Comparison of ENCODE assay signal across 8 cellular contexts in genomic region chr2:216693414-216694100, GRCh38. TPM values are rescaled to one million over a fixed set of nuclear protein-coding genes. Genes with fewer than 3 reads are reported as not detected.
DNase-seq lines count a peak whose midpoint lies in the region; ATAC-seq and TF ChIP-seq lines count a peak whose summit lies in the region.

No MANE protein-coding gene starts in this region.

- no peak overlapping the region for H3K27ac Mint-ChIP-seq in CD4-positive, alpha-beta T cell
- peak overlapping the region in 1 of 3 experiments; percentile 97 for H3K27ac Mint-ChIP-seq in nephron

- H3K4me1 Mint-ChIP-seq in CD4-positive, alpha-beta T cell (ENCODE audit: low read depth), result peaks cover 35% of the 10 kb centered on the region
- H3K4me1 Mint-ChIP-seq in nephron, result peaks cover 27% of the 10 kb centered on the region

- H3K27me3 ChIP-seq in CD4-positive, alpha-beta T cell (ENCODE audit: control insufficient read depth, insufficient read depth, low read length), result peaks cover 75% of the 10 kb centered on the region
- H3K27me3 ChIP-seq in Loucy (ENCODE audit: insufficient read depth, low read length, poor library complexity, severe bottlenecking), result peaks cover 9% of the 10 kb centered on the region

- peak overlapping the region; percentile 53 for H3K9ac ChIP-seq in Loucy (ENCODE audit: low read depth, low read length, poor library complexity, severe bottlenecking)

- peak overlapping the region; percentile 97 for H2AFZ ChIP-seq in Loucy (ENCODE audit: low read length)

- DNase-seq in CD4-positive, alpha-beta T cell, result no peak
- DNase-seq in choroid plexus epithelial cell (ENCODE audit: low read depth), result no peak
- no peak for DNase-seq in dermis blood vessel endothelial cell
- DNase-seq in ACHN, result no peak
- no peak for DNase-seq in stimulated activated CD4-positive, alpha-beta T cell treated with anti-CD3 and anti-CD28 coated beads, Interleukin-2, amount 100 ng/mL, for 24 hours
- DNase-seq in activated gamma-delta T cell treated with Interleukin-2 at 50 U/mL for 16 hours, result no peak

- H4K20me1 ChIP-seq in Loucy (ENCODE audit: insufficient read depth, low read length, poor library complexity, severe bottlenecking), result no peaks in the 10 kb centered on the region

- peak overlapping the region; percentile 89 for H3K4me2 ChIP-seq in Loucy (ENCODE audit: low read depth, low read length, poor library complexity, severe bottlenecking)

- CTCF ChIA-PET in CD4-positive, alpha-beta T cell (lab: Charles Lee), result no interaction called here

- H3K36me3 Mint-ChIP-seq in CD4-positive, alpha-beta T cell (ENCODE audit: low read depth), result no peaks in the 10 kb centered on the region
- H3K36me3 Mint-ChIP-seq in nephron (ENCODE audit: low read depth), result peaks cover 29% of the 10 kb centered on the region

- no peak for ATAC-seq in CD4-positive, alpha-beta T cell (ENCODE audit: poor library complexity)

- peaks cover 39% of the 10 kb centered on the region for H3K4me1 ChIP-seq in Loucy (ENCODE audit: insufficient read depth, low read length, poor library complexity, severe bottlenecking)

- H3K27me3 Mint-ChIP-seq in CD4-positive, alpha-beta T cell, result peaks cover 58% of the 10 kb centered on the region
- no peaks in the 10 kb centered on the region for H3K27me3 Mint-ChIP-seq in nephron (ENCODE audit: low read depth)

- H3K27ac ChIP-seq in CD4-positive, alpha-beta T cell (ENCODE audit: low read depth, low read length), result no peak overlapping the region

- H3K9me3 ChIP-seq in CD4-positive, alpha-beta T cell (ENCODE audit: control insufficient read depth, low read length), result no peaks in the 10 kb centered on the region
- no peaks in the 10 kb centered on the region for H3K9me3 ChIP-seq in Loucy (ENCODE audit: insufficient read depth, low read depth, low read length)

- peak overlapping the region; percentile 77 for H3K4me3 Mint-ChIP-seq in CD4-positive, alpha-beta T cell
- H3K4me3 Mint-ChIP-seq in nephron, result peak overlapping the region; percentile 84 to 89 (median 88)

- in situ Hi-C loops in ACHN (cut with HindIII; ENCODE audit: low pct_ligation_motif_present, low pct_unique_long_range_greater_than_20kb, low sequenced_read_pairs), result no loop called here

- no peaks in the 10 kb centered on the region for H3K79me2 ChIP-seq in Loucy (ENCODE audit: insufficient read depth, low read length)

- no peaks in the 10 kb centered on the region for H3K9me2 ChIP-seq in Loucy (replicated peaks; ENCODE audit: low read depth, low read length)

- intact Hi-C loops in CD4-positive, alpha-beta T cell (cut with DNase I, micrococcal nuclease), result no loop called here

- POLR2A ChIA-PET in CD4-positive, alpha-beta T cell (lab: Charles Lee), result no interaction called here

- H3F3A ChIP-seq in Loucy (ENCODE audit: low read depth), result peaks cover 3% of the 10 kb centered on the region; the same call in 1 of the 2 replicates

- no peaks in the 10 kb centered on the region for H3K9me3 Mint-ChIP-seq in CD4-positive, alpha-beta T cell
- H3K9me3 Mint-ChIP-seq in nephron, result no peaks in the 10 kb centered on the region

- H3K36me3 ChIP-seq in Loucy (ENCODE audit: insufficient read depth, low read length), result no peaks in the 10 kb centered on the region

- peak overlapping the region; percentile 87 for H3K4me3 ChIP-seq in Loucy (ENCODE audit: low read length, poor library complexity, severe bottlenecking)
- peak overlapping the region; percentile 73 for H3K4me3 ChIP-seq in choroid plexus epithelial cell (ENCODE audit: low read depth, low read length)

- no peak for TF ChIP-seq CTCF in CD4-positive, alpha-beta T cell (IDR thresholded peaks at IDR 0.05)
- TF ChIP-seq CTCF in Loucy (conservative IDR thresholded peaks at IDR 0.05; ENCODE audit: low read length), result no peak
- no peak for TF ChIP-seq CTCF in choroid plexus epithelial cell (conservative IDR thresholded peaks at IDR 0.05; ENCODE audit: low read depth, low read length)
- no peak for TF ChIP-seq CTCF in nephron (IDR thresholded peaks at IDR 0.05; ENCODE audit: unreplicated experiment in 3 of 3)

RNA-seq across cellular contexts. Expression of gene IGFBP5, which starts 1.8 kb away (rescaled TPM):
- not detected for total RNA-seq in CD4-positive, alpha-beta T cell
- 0.65 and 6.1 TPM in 2 replicates for total RNA-seq in dermis blood vessel endothelial cell
